Comparison of ENCODE assay signal across 8 cellular contexts in genomic region chr6:156779206-156780116, GRCh38. TPM values are rescaled to one million over a fixed set of nuclear protein-coding genes. Genes with fewer than 3 reads are reported as not detected.
A peak's percentile ranks its signal among the peaks of the same experiment; 100 is the strongest.
DNase-seq lines count a peak whose midpoint lies in the region; ATAC-seq and TF ChIP-seq lines count a peak whose summit lies in the region.

No MANE protein-coding gene starts in this region.

- peak overlapping the region; percentile 100 for H3K4me2 ChIP-seq in osteoblast (ENCODE audit: insufficient read depth, low read length)

- no peak for TF ChIP-seq CTCF in osteoblast (IDR thresholded peaks at IDR 0.05; ENCODE audit: extremely low read depth, low read depth, low read length)
- TF ChIP-seq CTCF in tibial artery (IDR thresholded peaks at IDR 0.05), result peak; percentile 8 to 37

- H3K27me3 ChIP-seq in osteoblast (ENCODE audit: insufficient read depth, low read length) (no peaks in the 10 kb centered on the region), tibial artery (no peaks in the 10 kb centered on the region)

- H3K79me2 ChIP-seq in osteoblast (ENCODE audit: insufficient read depth, low read length), result peaks cover 70% of the 10 kb centered on the region

- ATAC-seq in GM21619 (IDR thresholded peaks at IDR 0.05; ENCODE audit: unreplicated experiment) (peak; percentile 17), HG02973 (IDR thresholded peaks at IDR 0.05; ENCODE audit: unreplicated experiment) (no peak)

- H3K4me3 ChIP-seq in osteoblast (ENCODE audit: insufficient read depth, low read length) (peak overlapping the region; percentile 90), tibial artery (peak overlapping the region; percentile 86 to 96)

- DNase-seq in Ammon's horn (ENCODE audit: low spot score) (peak; percentile 38), OCI-M1 (lab: John Stamatoyannopoulos, UW) (peak; percentile 83), activated gamma-delta T cell (lab: John Stamatoyannopoulos, UW) (peak; percentile 38), globus pallidus (ENCODE audit: low spot score) (peak; percentile 44), osteoblast (ENCODE audit: insufficient read length, low spot score, missing footprints) (peak; percentile 90), tibial artery (peak; percentile 40 to 82)

- H3K9me3 ChIP-seq in osteoblast (ENCODE audit: low read depth, low read length) (no peaks in the 10 kb centered on the region), tibial artery (no peaks in the 10 kb centered on the region)

- H3K27ac ChIP-seq in osteoblast (ENCODE audit: low read depth, low read length) (peak overlapping the region; percentile 90), tibial artery (peak overlapping the region; percentile 96 to 98)

- H2AFZ ChIP-seq in osteoblast (ENCODE audit: low read length), result peak overlapping the region; percentile 55

- H3K4me1 ChIP-seq in osteoblast (ENCODE audit: insufficient read depth, low read length) (peaks cover 48% of the 10 kb centered on the region), tibial artery (peaks cover 5 to 52% (median 28%) of the 10 kb centered on the region in 4 donors)

- H3K36me3 ChIP-seq in osteoblast (ENCODE audit: insufficient read depth, low read length) (no peaks in the 10 kb centered on the region), tibial artery (no peaks in the 10 kb centered on the region)

- intact Hi-C loops in tibial artery (cut with DNase I; ENCODE audit: low total_unique reads), result loop anchor here (5.0 to 10.0 kb wide), 2 partner anchors 243 to 405 kb away; no protein-coding TSS in a partner anchor

- peaks cover 17% of the 10 kb centered on the region for H4K20me1 ChIP-seq in osteoblast (ENCODE audit: insufficient read depth, low read length)

RNA-seq across cellular contexts. Expression of gene ARID1B, which starts 2.3 kb away (rescaled TPM):
- 55.0 and 64.2 TPM in 2 replicates for total RNA-seq in osteoblast

Comparison
In these comparisons a context has a peak if more than half of its experiments do, and no peak if none do; other contexts are left out.
1. DNase-seq: peak in every context shown above with its lines; median percentile 90 in osteoblast; 83 in OCI-M1; 61 in tibial artery; 44 in globus pallidus; 38 in Ammon's horn; 38 in activated gamma-delta T cell.